Comparison of ENCODE assay signal across 8 cellular contexts in genomic region chr9:101486693-101487442, GRCh38. TPM values are rescaled to one million over a fixed set of nuclear protein-coding genes. Genes with fewer than 3 reads are reported as not detected.
DNase-seq lines count a peak whose midpoint lies in the region; ATAC-seq lines count a peak whose summit lies in the region.

No MANE protein-coding gene starts in this region.

- H3K9ac ChIP-seq in skeletal muscle tissue (ENCODE audit: low read depth in 1 of 3, low read length in 3 of 3) = peak overlapping the region; percentile 72 to 83 (median 82)

- H3K36me3 ChIP-seq in skeletal muscle tissue (ENCODE audit: control insufficient read depth in 3 of 3, insufficient read depth in 3 of 3, low read length in 3 of 3) = no peaks in the 10 kb centered on the region

- no peak overlapping the region for H3K27ac Mint-ChIP-seq in activated naive CD4-positive, alpha-beta T cell treated with anti-CD3 and anti-CD28 coated beads for 36 hours

- intact Hi-C loops in activated naive CD4-positive, alpha-beta T cell treated with anti-CD3 and anti-CD28 coated beads for 36 hours (cut with micrococcal nuclease) = no loop called here

- peak; percentile 23 for DNase-seq in activated naive CD4-positive, alpha-beta T cell treated with anti-CD3 and anti-CD28 coated beads for 36 hours
- DNase-seq in activated naive CD4-positive, alpha-beta T cell treated with anti-CD3 and anti-CD28 coated beads, Interleukin-2, amount 50 U/mL, for 16 hours = no peak
- DNase-seq in NCI-H748 (lab: John Stamatoyannopoulos, UW; ENCODE audit: unreplicated experiment) (peak; percentile 95), cerebellum (ENCODE audit: low spot score) (peak; percentile 89), iris pigment epithelial cell (ENCODE audit: low read depth) (peak; percentile 56)

- H3K36me3 Mint-ChIP-seq in activated naive CD4-positive, alpha-beta T cell treated with anti-CD3 and anti-CD28 coated beads for 36 hours (ENCODE audit: low read depth) = no peaks in the 10 kb centered on the region

- CTCF ChIA-PET in activated naive CD4-positive, alpha-beta T cell treated with anti-CD3 and anti-CD28 coated beads for 36 hours (lab: Charles Lee) = interaction anchor here (0.7 kb wide), 1 partner anchor 34 kb away, joined by 3 read pairs; no protein-coding TSS in a partner anchor

- H3K27ac ChIP-seq in skeletal muscle tissue (ENCODE audit: low read depth, low read length) = peak overlapping the region; percentile 49

- H3K27me3 ChIP-seq in skeletal muscle tissue (ENCODE audit: control insufficient read depth in 3 of 3, insufficient read depth in 3 of 3, low read length in 3 of 3) = no peaks in the 10 kb centered on the region

- H3K9me3 Mint-ChIP-seq in activated naive CD4-positive, alpha-beta T cell treated with anti-CD3 and anti-CD28 coated beads for 36 hours = no peaks in the 10 kb centered on the region

- peak overlapping the region; percentile 86 to 91 (median 89) for H3K4me3 ChIP-seq in skeletal muscle tissue (ENCODE audit: low read length in 3 of 3)

- H3K27me3 Mint-ChIP-seq in activated naive CD4-positive, alpha-beta T cell treated with anti-CD3 and anti-CD28 coated beads for 36 hours (ENCODE audit: low read depth) = peaks cover 51% of the 10 kb centered on the region

- no peaks in the 10 kb centered on the region for H3K9me3 ChIP-seq in skeletal muscle tissue (ENCODE audit: control insufficient read depth in 3 of 3, low read length in 3 of 3)

- peaks cover 9% of the 10 kb centered on the region for H3K4me1 Mint-ChIP-seq in activated naive CD4-positive, alpha-beta T cell treated with anti-CD3 and anti-CD28 coated beads for 36 hours (ENCODE audit: low read depth)

- peak overlapping the region; percentile 65 for H3K4me3 Mint-ChIP-seq in activated naive CD4-positive, alpha-beta T cell treated with anti-CD3 and anti-CD28 coated beads for 36 hours

- H3K4me1 ChIP-seq in skeletal muscle tissue (ENCODE audit: control insufficient read depth in 3 of 3, insufficient read depth in 3 of 3, low read length in 3 of 3) = peaks cover 5 to 12% (median 6%) of the 10 kb centered on the region in 3 donors

- no peak for ATAC-seq in GM18907 (IDR thresholded peaks at IDR 0.05; ENCODE audit: unreplicated experiment)
- ATAC-seq in GM19023 (IDR thresholded peaks at IDR 0.05; ENCODE audit: unreplicated experiment) = no peak

RNA-seq across cellular contexts. Expression of gene RNF20, which starts 46.8 kb away (rescaled TPM):
- total RNA-seq in activated naive CD4-positive, alpha-beta T cell treated with anti-CD3 and anti-CD28 coated beads for 36 hours = 10 to 100 TPM; 42.0 to 45.9 TPM
- total RNA-seq in cerebellum = 26.7 TPM
- 24.5 TPM for total RNA-seq in skeletal muscle tissue

RNA-seq across cellular contexts. Expression of gene ALDOB, which starts 51.3 kb away (rescaled TPM):
- total RNA-seq in activated naive CD4-positive, alpha-beta T cell treated with anti-CD3 and anti-CD28 coated beads for 36 hours = not detected
- total RNA-seq in cerebellum (0.54 TPM), skeletal muscle tissue (not detected)
